In the genomic region with DNA sequence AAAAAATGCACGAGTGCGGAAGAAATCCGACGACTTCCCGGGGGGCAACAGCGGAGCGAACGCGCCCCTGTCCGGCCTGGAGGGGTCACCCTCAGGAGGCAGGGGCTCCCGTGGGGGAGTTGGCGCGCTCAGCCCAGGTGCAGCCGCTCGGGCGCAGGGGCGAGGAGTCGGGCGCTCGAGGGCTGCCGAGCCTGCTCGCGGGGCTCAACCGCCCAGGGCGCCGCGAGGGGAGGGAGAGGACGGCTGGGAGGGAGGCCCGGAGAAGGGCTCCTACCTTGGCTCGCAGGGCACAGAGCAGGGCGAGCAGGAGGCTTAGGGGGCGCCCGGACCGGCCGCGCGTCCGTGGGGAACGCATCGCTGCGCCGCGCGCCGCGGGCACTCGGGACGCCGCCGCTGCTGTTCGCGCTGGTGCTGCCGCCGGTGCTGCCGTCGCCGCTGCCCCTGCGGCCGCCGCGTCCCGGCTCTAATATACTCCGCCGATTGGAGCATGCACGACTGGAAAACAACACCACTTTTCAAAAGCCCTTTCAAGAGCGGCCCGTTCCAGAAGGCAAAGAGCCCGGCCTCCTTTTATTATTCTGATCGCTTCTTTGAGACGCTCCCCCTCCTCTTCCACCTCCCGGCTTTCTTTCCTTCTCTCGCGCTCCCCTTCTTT, we compare ENCODE assay signal across 1 cellular context.
TF ChIP-seq lines count a peak whose summit lies in the region.

No MANE protein-coding gene starts in this region.

TF ChIP-seq in WTC11, 78 proteins besides CTCF, POLR2A, EP300 and RAD21 (continued from another document):
- TF ChIP-seq, protein P1, sequence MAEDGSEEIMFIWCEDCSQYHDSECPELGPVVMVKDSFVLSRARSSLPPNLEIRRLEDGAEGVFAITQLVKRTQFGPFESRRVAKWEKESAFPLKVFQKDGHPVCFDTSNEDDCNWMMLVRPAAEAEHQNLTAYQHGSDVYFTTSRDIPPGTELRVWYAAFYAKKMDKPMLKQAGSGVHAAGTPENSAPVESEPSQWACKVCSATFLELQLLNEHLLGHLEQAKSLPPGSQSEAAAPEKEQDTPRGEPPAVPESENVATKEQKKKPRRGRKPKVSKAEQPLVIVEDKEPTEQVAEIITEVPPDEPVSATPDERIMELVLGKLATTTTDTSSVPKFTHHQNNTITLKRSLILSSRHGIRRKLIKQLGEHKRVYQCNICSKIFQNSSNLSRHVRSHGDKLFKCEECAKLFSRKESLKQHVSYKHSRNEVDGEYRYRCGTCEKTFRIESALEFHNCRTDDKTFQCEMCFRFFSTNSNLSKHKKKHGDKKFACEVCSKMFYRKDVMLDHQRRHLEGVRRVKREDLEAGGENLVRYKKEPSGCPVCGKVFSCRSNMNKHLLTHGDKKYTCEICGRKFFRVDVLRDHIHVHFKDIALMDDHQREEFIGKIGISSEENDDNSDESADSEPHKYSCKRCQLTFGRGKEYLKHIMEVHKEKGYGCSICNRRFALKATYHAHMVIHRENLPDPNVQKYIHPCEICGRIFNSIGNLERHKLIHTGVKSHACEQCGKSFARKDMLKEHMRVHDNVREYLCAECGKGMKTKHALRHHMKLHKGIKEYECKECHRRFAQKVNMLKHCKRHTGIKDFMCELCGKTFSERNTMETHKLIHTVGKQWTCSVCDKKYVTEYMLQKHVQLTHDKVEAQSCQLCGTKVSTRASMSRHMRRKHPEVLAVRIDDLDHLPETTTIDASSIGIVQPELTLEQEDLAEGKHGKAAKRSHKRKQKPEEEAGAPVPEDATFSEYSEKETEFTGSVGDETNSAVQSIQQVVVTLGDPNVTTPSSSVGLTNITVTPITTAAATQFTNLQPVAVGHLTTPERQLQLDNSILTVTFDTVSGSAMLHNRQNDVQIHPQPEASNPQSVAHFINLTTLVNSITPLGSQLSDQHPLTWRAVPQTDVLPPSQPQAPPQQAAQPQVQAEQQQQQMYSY (CRISPR knock-in tag; IDR thresholded peaks at IDR 0.05), result peak; percentile 72
- TF ChIP-seq, protein P2, sequence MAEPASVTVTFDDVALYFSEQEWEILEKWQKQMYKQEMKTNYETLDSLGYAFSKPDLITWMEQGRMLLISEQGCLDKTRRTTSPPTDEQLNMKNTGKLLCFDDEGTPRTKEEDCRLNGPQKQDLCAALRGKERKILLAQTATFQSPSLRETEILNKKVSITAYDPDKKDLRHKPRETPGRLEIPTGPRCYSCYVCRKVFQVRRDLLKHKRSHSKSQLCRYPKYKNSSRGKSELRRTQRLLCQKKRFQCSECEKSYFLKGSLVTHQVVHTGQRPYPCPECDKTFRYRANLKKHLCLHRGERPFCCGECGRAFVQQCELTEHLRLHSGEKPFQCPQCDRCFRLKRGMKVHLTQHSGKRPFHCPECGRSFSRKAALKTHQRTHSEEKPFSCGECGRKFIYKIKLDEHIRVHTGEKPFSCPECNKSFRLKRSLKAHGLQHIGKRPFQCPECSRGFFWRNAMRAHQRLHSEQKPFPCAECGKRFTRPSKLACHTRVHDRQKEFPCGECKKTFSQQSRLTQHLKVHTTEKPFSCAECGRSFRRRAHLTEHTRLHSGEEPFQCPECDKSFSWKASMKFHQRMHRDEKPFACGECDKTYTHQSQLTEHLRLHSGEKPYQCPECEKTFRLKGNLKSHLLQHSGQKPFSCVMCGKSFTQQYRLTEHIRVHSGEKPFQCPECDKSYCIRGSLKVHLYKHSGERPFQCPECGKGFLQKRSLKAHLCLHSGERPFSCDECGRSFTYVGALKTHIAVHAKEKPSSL (CRISPR knock-in tag; conservative IDR thresholded peaks at IDR 0.05), result no peak
